Comparison of ENCODE assay signal across 4 cellular contexts in genomic region chrX:87475793-87476192, GRCh38. TPM values are rescaled to one million over a fixed set of nuclear protein-coding genes. Genes with fewer than 3 reads are reported as not detected.
"Had no signal": no experiment of that assay in that cellular context is flagged by ENCODE, and none has a peak within 500 bp of the region (broad histone marks: within the 10 kb centered on the region; RNA-seq: fewer than 3 reads in every experiment).

No MANE protein-coding gene starts in this region.

- H3K4me3 ChIP-seq: GM12878 had no signal

- DNase-seq: GDM1, GF-D8 had no signal

- ATAC-seq: GM12878 had no signal

RNA-seq across cellular contexts. Expression of gene KLHL4, which starts 41.8 kb away (rescaled TPM):
- total RNA-seq: G401, GM12878 had no signal
